In the genomic region with DNA sequence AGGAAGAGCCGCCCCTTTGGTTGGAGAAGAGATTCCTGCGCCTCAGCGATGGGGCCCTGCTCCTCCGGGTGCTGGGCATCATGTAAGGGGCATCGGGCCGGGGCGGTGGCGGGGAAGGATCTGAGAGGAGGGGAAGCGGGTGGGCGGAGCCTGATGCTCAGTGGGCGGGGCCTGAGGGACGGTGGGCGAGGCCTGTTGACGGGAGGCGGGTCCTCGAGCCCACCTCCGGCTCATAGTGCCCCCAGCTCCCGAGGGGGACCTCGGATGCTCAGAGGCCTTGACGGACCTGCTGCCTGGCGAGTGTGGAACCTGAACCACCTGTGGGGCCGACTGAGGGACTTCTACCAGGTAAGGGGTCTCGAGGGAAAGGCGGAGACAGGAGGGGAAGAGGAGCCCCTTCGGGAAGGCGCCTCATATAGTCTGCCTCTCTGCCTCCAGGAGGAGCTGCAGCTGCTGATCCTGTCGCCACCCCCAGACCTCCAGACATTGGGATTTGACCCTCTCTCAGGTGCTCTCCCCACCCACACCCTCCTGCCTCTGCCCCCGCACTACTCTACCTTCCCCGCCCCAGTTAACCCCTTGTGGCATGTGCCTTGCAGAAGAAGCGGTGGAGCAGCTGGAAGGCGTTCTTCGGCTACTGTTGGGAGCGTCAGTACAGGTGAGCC, we compare ENCODE assay signal across 1 cellular context.
TF ChIP-seq lines count a peak whose summit lies in the region.

No MANE protein-coding gene starts in this region.

TF ChIP-seq in IMR-90, 13 proteins besides CTCF, POLR2A, EP300 and RAD21 (continued from another document):
- TF ChIP-seq CEBPB (IDR thresholded peaks at IDR 0.05; ENCODE audit: low read depth, low read length) = no peak
